11 cellular contexts compared by ENCODE assay signal in the genomic region with DNA sequence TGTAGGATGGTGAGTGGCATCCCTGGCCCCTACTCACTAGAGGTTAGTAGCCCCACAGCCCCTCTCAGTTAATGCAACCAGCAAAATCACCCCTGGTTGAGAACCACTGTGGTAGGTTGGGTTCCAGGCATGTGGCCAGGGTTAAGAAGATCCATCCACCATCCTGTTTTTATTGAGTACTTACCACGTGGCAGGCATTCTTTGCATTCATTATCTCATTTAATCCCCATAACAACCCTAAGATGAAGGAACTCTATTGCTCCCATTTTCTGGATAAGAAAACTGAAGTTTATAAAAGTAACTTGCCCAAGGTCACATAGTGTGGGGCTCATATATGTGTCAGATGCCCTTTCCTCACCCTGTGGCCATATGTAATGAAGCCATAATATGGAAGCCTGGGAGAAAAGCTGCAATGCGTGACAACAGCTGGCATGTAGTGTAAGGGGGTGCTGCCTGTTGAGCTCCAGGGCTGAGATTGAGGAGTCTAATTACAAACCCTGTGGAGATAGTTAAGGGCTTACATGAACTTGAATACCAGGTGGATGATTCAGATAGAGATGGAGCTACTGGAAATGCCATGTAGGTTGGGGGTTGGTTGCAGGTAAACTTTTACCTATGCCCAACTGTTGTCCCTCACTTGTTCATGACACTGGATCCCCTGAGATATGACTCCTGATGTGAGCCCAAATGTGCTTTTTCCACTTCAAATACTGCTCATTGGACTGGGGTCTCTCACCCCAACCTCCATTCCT.
DNase-seq lines count a peak whose midpoint lies in the region; ATAC-seq, FAIRE-seq and TF ChIP-seq lines count a peak whose summit lies in the region.
"Had no signal": no experiment of that assay in that cellular context is flagged by ENCODE, and none has a peak within 500 bp of the region (broad histone marks: within the 10 kb centered on the region; RNA-seq: fewer than 3 reads in every experiment).

No MANE protein-coding gene starts in this region.

- H3K4me1 Mint-ChIP-seq in activated CD4-positive, alpha-beta T cell treated with anti-CD3 and anti-CD28 coated beads for 36 hours, result no peaks in the 10 kb centered on the region

- no peak overlapping the region for H3K4me3 ChIP-seq in K562
- no peak overlapping the region for H3K4me3 ChIP-seq in lung
- H3K4me3 ChIP-seq in tibial artery, result no peak overlapping the region

- peak; percentile 6 for DNase-seq in DMS53 (lab: John Stamatoyannopoulos, UW)
- no peak for DNase-seq in DMS53 treated with DMSO at 0.1 percent for 48 hours (lab: John Stamatoyannopoulos, UW; ENCODE audit: unreplicated experiment)
- no peak for DNase-seq in K562 (ENCODE audit: extremely low read depth in 1 of 4, low spot score in 3 of 4)
- DNase-seq in lung (ENCODE audit: low spot score), result no peak
- no peak for DNase-seq in tibial artery
- DNase-seq in activated CD4-positive, alpha-beta T cell treated with anti-CD3 and anti-CD28 coated beads for 36 hours, result no peak
- no peak for DNase-seq in HuH-7.5 (ENCODE audit: low spot score)
- DNase-seq: 8988T; stimulated activated CD4-positive, alpha-beta T cell treated with anti-CD3 and anti-CD28 coated beads, Interleukin-4, amount 100 ng/mL, for 24 hours had no signal

- H3K27me3 Mint-ChIP-seq in activated CD4-positive, alpha-beta T cell treated with anti-CD3 and anti-CD28 coated beads for 36 hours, result no peaks in the 10 kb centered on the region

- no peak for ATAC-seq in K562
- ATAC-seq in lung (ENCODE audit: insufficient read depth, low FRiP score), result no peak
- no peak for ATAC-seq in activated CD4-positive, alpha-beta T cell treated with anti-CD3 and anti-CD28 coated beads for 36 hours
- ATAC-seq in GM21360 (IDR thresholded peaks at IDR 0.05; ENCODE audit: unreplicated experiment), result no peak

- TF ChIP-seq CTCF in K562 (IDR thresholded peaks at IDR 0.05 in 2 of 3, conservative IDR thresholded peaks at IDR 0.05 in 1 of 3; ENCODE audit: insufficient read depth in 2 of 3, low read depth in 1 of 3, low read length in 3 of 3) (no peak), lung (IDR thresholded peaks at IDR 0.05; ENCODE audit: control extremely low read depth, extremely low read depth) (no peak), tibial artery (IDR thresholded peaks at IDR 0.05) (no peak)

- H3K9me3 ChIP-seq in K562 (replicated peaks; ENCODE audit: control insufficient read depth, insufficient read depth, low read depth, low read length) (no peaks in the 10 kb centered on the region), lung (ENCODE audit: control insufficient read depth in 2 of 2, insufficient read depth in 1 of 2, low read length in 1 of 2) (no peaks in the 10 kb centered on the region), tibial artery (no peaks in the 10 kb centered on the region)

- H3K4me2 ChIP-seq in K562 (ENCODE audit: insufficient read depth, low read length), result no peak overlapping the region

- in situ Hi-C loops in K562 (cut with MboI), result no loop called here

- H3K27ac Mint-ChIP-seq in activated CD4-positive, alpha-beta T cell treated with anti-CD3 and anti-CD28 coated beads for 36 hours, result no peak overlapping the region

- FAIRE-seq in K562 (lab: Jason Lieb, UNC), result peak; percentile 55
- FAIRE-seq: colon had no signal

- no peak for TF ChIP-seq POLR2A in K562 (conservative IDR thresholded peaks at IDR 0.05)

- no peaks in the 10 kb centered on the region for H3K9me1 ChIP-seq in K562 (ENCODE audit: control insufficient read depth, insufficient read depth, low read length)

- no peak for TF ChIP-seq EP300 in K562 (IDR thresholded peaks at IDR 0.05; ENCODE audit: low read length)

- no peaks in the 10 kb centered on the region for H3K27me3 ChIP-seq in K562 (ENCODE audit: control insufficient read depth in 2 of 2, insufficient read depth in 2 of 2, low read length in 2 of 2)
- no peaks in the 10 kb centered on the region for H3K27me3 ChIP-seq in lung (ENCODE audit: control insufficient read depth, insufficient read depth)
- H3K27me3 ChIP-seq in tibial artery, result no peaks in the 10 kb centered on the region

- no peaks in the 10 kb centered on the region for H3K9me3 Mint-ChIP-seq in activated CD4-positive, alpha-beta T cell treated with anti-CD3 and anti-CD28 coated beads for 36 hours (ENCODE audit: low read depth)

- H3K27ac ChIP-seq in K562 (ENCODE audit: extremely low read depth, low read depth, low read length) (no peak overlapping the region), lung (ENCODE audit: low read depth in 1 of 2, low read length in 1 of 2) (peak overlapping the region; percentile 4 to 89), tibial artery (peak overlapping the region; percentile 60 to 77)

- no peaks in the 10 kb centered on the region for H3K36me3 ChIP-seq in K562 (ENCODE audit: control insufficient read depth, insufficient read depth, low read length)
- H3K36me3 ChIP-seq in lung (ENCODE audit: control insufficient read depth in 2 of 2, insufficient read depth in 2 of 2, low read length in 2 of 2), result no peaks in the 10 kb centered on the region
- no peaks in the 10 kb centered on the region for H3K36me3 ChIP-seq in tibial artery

- no peak for TF ChIP-seq RAD21 in K562 (CRISPR knock-in tag; conservative IDR thresholded peaks at IDR 0.05 in 1 of 2, IDR thresholded peaks at IDR 0.05 in 1 of 2)

- peak overlapping the region; percentile 77; the same call in 1 of the 2 replicates for H2AFZ ChIP-seq in K562 (ENCODE audit: low read depth, low read length)

- H3K4me1 ChIP-seq in K562 (replicated peaks in 1 of 2; ENCODE audit: control insufficient read depth in 2 of 2, insufficient read depth in 2 of 2, low read length in 2 of 2), result peaks cover 6 to 24% of the 10 kb centered on the region in 2 experiments; a peak in 4 of 5 replicates
- H3K4me1 ChIP-seq in lung (ENCODE audit: control insufficient read depth in 2 of 2, insufficient read depth in 2 of 2, low read length in 2 of 2), result peaks cover 0 to 11% of the 10 kb centered on the region in 2 donors
- peaks cover 0 to 32% (median 26%) of the 10 kb centered on the region in 4 donors for H3K4me1 ChIP-seq in tibial artery

- no TSS peak for BruUV-seq in K562 (replicated peaks; lab: Mats Ljungman, UMichigan)

- POLR2A ChIA-PET in K562 (lab: Yijun Ruan, JAX), result interaction anchor here (0.6 to 1.0 kb wide), 2 partner anchors 30 to 424 kb away, joined by 3 read pairs; no protein-coding TSS in a partner anchor
- POLR2A ChIA-PET in activated CD4-positive, alpha-beta T cell treated with anti-CD3 and anti-CD28 coated beads for 36 hours (lab: Charles Lee), result interaction anchor here (0.5 kb wide), 1 partner anchor 337 kb away, joined by 5 read pairs; no protein-coding TSS in a partner anchor

- no peak overlapping the region for H3K4me3 Mint-ChIP-seq in activated CD4-positive, alpha-beta T cell treated with anti-CD3 and anti-CD28 coated beads for 36 hours

- WGBS in K562 (ENCODE audit: insufficient coverage, low coverage, missing lambda C conversion rate), result 56% methylated on average over 2 of the region's 2 CpGs
- WGBS in lung, 2 donors, result 83 to 93% methylated on average over 2 of the region's 2 CpGs

- intact Hi-C loops in K562 (cut with micrococcal nuclease), result loop anchor here (10.0 kb wide), 1 partner anchor 477 kb away; no protein-coding TSS in a partner anchor
- intact Hi-C loops in tibial artery (cut with DNase I; ENCODE audit: low total_unique reads), result loop anchor here (2.0 kb wide), 1 partner anchor 101 kb away; the partner anchor contains the start of gene PGRMC2
- intact Hi-C loops in activated CD4-positive, alpha-beta T cell treated with anti-CD3 and anti-CD28 coated beads for 36 hours (cut with DNase I, micrococcal nuclease), result no loop called here

- H4K20me1 ChIP-seq in K562 (replicated peaks; ENCODE audit: control insufficient read depth, insufficient read depth, low read length), result no peaks in the 10 kb centered on the region

- H3K36me3 Mint-ChIP-seq in activated CD4-positive, alpha-beta T cell treated with anti-CD3 and anti-CD28 coated beads for 36 hours (ENCODE audit: low read depth), result no peaks in the 10 kb centered on the region

- H3K9ac ChIP-seq in K562 (ENCODE audit: insufficient read depth in 1 of 2, low read depth in 2 of 2, low read length in 2 of 2), result no peak overlapping the region

- CTCF ChIA-PET in K562 (lab: Yijun Ruan, JAX; ENCODE audit: low intra/inter-chr PET ratio), result no interaction called here
- CTCF ChIA-PET in activated CD4-positive, alpha-beta T cell treated with anti-CD3 and anti-CD28 coated beads for 36 hours (lab: Charles Lee), result no interaction called here

- no peaks in the 10 kb centered on the region for H3K79me2 ChIP-seq in K562 (ENCODE audit: control insufficient read depth, insufficient read depth, low read length)

TF ChIP-seq in K562, 482 proteins besides CTCF, POLR2A, EP300 and RAD21:
- TF ChIP-seq ZFP36 (IDR thresholded peaks at IDR 0.05; ENCODE audit: low read depth, low read length, partially characterized antibody) (no peak), PRDM10 (IDR thresholded peaks at IDR 0.05; ENCODE audit: partially characterized antibody) (peak; percentile 77), HDAC8 (tag; IDR thresholded peaks at IDR 0.05) (no peak)
TF ChIP-seq in K562: peak in this region for 1.

Comparison
In these comparisons a context has a peak if more than half of its experiments do, and no peak if none do; other contexts are left out.
1. intact Hi-C loops: an anchor here in K562 (10.0 kb wide) and tibial artery (2.0 kb wide); none called in activated CD4-positive, alpha-beta T cell treated with anti-CD3 and anti-CD28 coated beads for 36 hours.